In genomic region chr17:29116652-29117439, GRCh38 we compare ENCODE assay signal across 8 cellular contexts.
DNase-seq lines count a peak whose midpoint lies in the region; ATAC-seq and TF ChIP-seq lines count a peak whose summit lies in the region.

No MANE protein-coding gene starts in this region.

- peaks cover 6% of the 10 kb centered on the region for H3K36me3 Mint-ChIP-seq in activated CD8-positive, alpha-beta T cell treated with anti-CD3 and anti-CD28 coated beads for 36 hours (ENCODE audit: low read depth)

- peak; percentile 87 for ATAC-seq in activated CD8-positive, alpha-beta T cell treated with anti-CD3 and anti-CD28 coated beads for 36 hours
- no peak for ATAC-seq in HG03520 (IDR thresholded peaks at IDR 0.05; ENCODE audit: unreplicated experiment)

- no peak overlapping the region for H3K4me3 Mint-ChIP-seq in activated CD8-positive, alpha-beta T cell treated with anti-CD3 and anti-CD28 coated beads for 36 hours

- H3K27me3 Mint-ChIP-seq in activated CD8-positive, alpha-beta T cell treated with anti-CD3 and anti-CD28 coated beads for 36 hours = no peaks in the 10 kb centered on the region

- POLR2A ChIA-PET in activated CD8-positive, alpha-beta T cell treated with anti-CD3 and anti-CD28 coated beads for 36 hours (lab: Charles Lee) = interaction anchor here (0.6 to 2.4 kb wide), 5 partner anchors 8 to 153 kb away, joined by 3 to 7 read pairs (median 4); no protein-coding TSS in a partner anchor

- peak; percentile 97 for TF ChIP-seq CTCF in activated CD8-positive, alpha-beta T cell treated with anti-CD3 and anti-CD28 coated beads for 36 hours (IDR thresholded peaks at IDR 0.05)

- intact Hi-C loops in activated CD8-positive, alpha-beta T cell treated with anti-CD3 and anti-CD28 coated beads for 36 hours (cut with micrococcal nuclease) = no loop called here

- no peaks in the 10 kb centered on the region for H3K9me3 Mint-ChIP-seq in activated CD8-positive, alpha-beta T cell treated with anti-CD3 and anti-CD28 coated beads for 36 hours

- peaks cover 11% of the 10 kb centered on the region for H3K4me1 Mint-ChIP-seq in activated CD8-positive, alpha-beta T cell treated with anti-CD3 and anti-CD28 coated beads for 36 hours (ENCODE audit: low read depth)

- DNase-seq in AG08395 (ENCODE audit: low spot score) (peak; percentile 69), GM19238 (ENCODE audit: insufficient read length, low spot score) (peak; percentile 61), NCI-H774 (lab: John Stamatoyannopoulos, UW) (peak; percentile 27), medulla oblongata (ENCODE audit: extremely low spot score) (peak; percentile 75)
- peak; percentile 87 for DNase-seq in activated CD8-positive, alpha-beta T cell treated with anti-CD3 and anti-CD28 coated beads for 36 hours
- DNase-seq in effector CD4-positive, alpha-beta T cell = peak; percentile 75
- peak; percentile 38 to 46 for DNase-seq in stimulated activated CD8-positive, alpha-beta memory T cell treated with anti-CD3 and anti-CD28 coated beads, Interleukin-15, amount 100 ng/mL, for 4 hours (ENCODE audit: low read depth in 2 of 2)

- CTCF ChIA-PET in activated CD8-positive, alpha-beta T cell treated with anti-CD3 and anti-CD28 coated beads for 36 hours (lab: Charles Lee) = interaction anchor here (0.6 to 16.0 kb wide), 73 partner anchors 8 to 470 kb away, joined by 3 to 609 read pairs (median 4); partner anchors contain the start of genes CRYBA1, MYO18A, PHF12 and PIPOX

- peak overlapping the region; percentile 34 for H3K27ac Mint-ChIP-seq in activated CD8-positive, alpha-beta T cell treated with anti-CD3 and anti-CD28 coated beads for 36 hours

Comparison
In these comparisons a context has a peak if more than half of its experiments do, and no peak if none do; other contexts are left out.
1. DNase-seq: peak in every context shown above with its lines; median percentile 87 in activated CD8-positive, alpha-beta T cell treated with anti-CD3 and anti-CD28 coated beads for 36 hours; 75 in effector CD4-positive, alpha-beta T cell; 75 in medulla oblongata; 69 in AG08395; 61 in GM19238; 42 in stimulated activated CD8-positive, alpha-beta memory T cell treated with anti-CD3 and anti-CD28 coated beads, Interleukin-15, amount 100 ng/mL, for 4 hours; 27 in NCI-H774.